ENCODE assay signal across 20 cellular contexts in the genomic region with DNA sequence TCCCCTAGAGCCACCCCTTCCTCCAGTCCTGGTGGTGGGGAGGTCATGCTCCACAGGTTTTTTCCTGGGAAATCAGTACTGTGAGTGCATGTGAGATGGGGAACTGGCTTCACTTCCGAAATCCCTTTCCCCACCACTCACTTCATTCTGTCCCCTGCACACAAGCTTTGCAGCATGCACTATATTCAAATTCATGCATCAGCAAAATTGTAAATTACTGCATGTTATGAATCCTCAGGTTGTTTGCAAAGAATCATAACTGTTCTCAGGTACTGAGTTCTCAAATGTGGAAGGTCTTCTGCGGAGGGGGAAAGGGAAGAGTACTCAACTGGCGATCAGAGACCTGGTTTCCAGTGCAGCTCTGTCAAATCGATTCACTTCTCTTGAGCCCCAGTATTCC. TPM values are rescaled to one million over a fixed set of nuclear protein-coding genes. Genes with fewer than 3 reads are reported as not detected.
DNase-seq lines count a peak whose midpoint lies in the region; ATAC-seq, FAIRE-seq and TF ChIP-seq lines count a peak whose summit lies in the region.
"Had no signal": no experiment of that assay in that cellular context is flagged by ENCODE, and none has a peak within 500 bp of the region (broad histone marks: within the 10 kb centered on the region; RNA-seq: fewer than 3 reads in every experiment).

No MANE protein-coding gene starts in this region.

- no peak for TF ChIP-seq POLR2A in HepG2 (IDR thresholded peaks at IDR 0.05; ENCODE audit: insufficient read depth in 1 of 2, low read depth in 2 of 2, low read length in 2 of 2)
- no peak for TF ChIP-seq POLR2A in right lobe of liver (IDR thresholded peaks at IDR 0.05)
- no peak for TF ChIP-seq POLR2A in breast epithelium (IDR thresholded peaks at IDR 0.05)

- DNase-seq in HepG2 (ENCODE audit: low spot score) (no peak), right lobe of liver (no peak), WERI-Rb-1 (no peak), mesenchymal stem cell (no peak), mesenteric fat pad (ENCODE audit: low spot score) (no peak), cerebellar cortex (ENCODE audit: low spot score) (no peak), breast epithelium (ENCODE audit: low spot score in 2 of 2) (no peak)
- DNase-seq: 8988T; H7; HFFc6; Karpas-422; NCI-H1092 treated with DMSO at 0.1 percent for 48 hours; NCI-H1436 treated with DMSO at 0.1 percent for 48 hours; NCI-H1930; NCI-H2107; NCI-H774; NK-92 treated with Interleukin-12 subunit alpha and Interleukin-12 subunit beta, amount 100 ng/mL, for 24 hours; PC-9; Right ventricle myocardium superior had no signal

- H3K9me3 ChIP-seq in HepG2 (ENCODE audit: low read length) (no peaks in the 10 kb centered on the region), right lobe of liver (no peaks in the 10 kb centered on the region), WERI-Rb-1 (ENCODE audit: severe bottlenecking) (peaks cover 2% of the 10 kb centered on the region), mesenchymal stem cell (ENCODE audit: control insufficient read depth, low read length) (no peaks in the 10 kb centered on the region), breast epithelium (no peaks in the 10 kb centered on the region)

- H3K23ac ChIP-seq in mesenchymal stem cell (ENCODE audit: low read length in 2 of 2) = no peak overlapping the region

- in situ Hi-C loops in HepG2 (cut with HindIII; ENCODE audit: extremely low pct_ligation_motif_present, low pct_unique_long_range_greater_than_20kb) = no loop called here

- no peak overlapping the region for H2BK15ac ChIP-seq in mesenchymal stem cell (ENCODE audit: low read depth, poor library complexity, severe bottlenecking)

- no peak for TF ChIP-seq RAD21 in HepG2 (CRISPR knock-in tag; IDR thresholded peaks at IDR 0.05)

- peaks cover 0 to 14% of the 10 kb centered on the region in 2 experiments; a peak in 2 of 5 replicates for H3K36me3 ChIP-seq in HepG2 (replicated peaks in 1 of 2; ENCODE audit: control insufficient read depth in 1 of 2, insufficient read depth in 2 of 2, low read length in 2 of 2)
- no peaks in the 10 kb centered on the region for H3K36me3 ChIP-seq in right lobe of liver
- H3K36me3 ChIP-seq in WERI-Rb-1 = peaks cover 50% of the 10 kb centered on the region
- peaks cover 14 to 34% of the 10 kb centered on the region in 2 experiments for H3K36me3 ChIP-seq in mesenchymal stem cell (ENCODE audit: control insufficient read depth in 1 of 2, insufficient read depth in 2 of 2, low read depth in 1 of 2, low read length in 2 of 2)
- H3K36me3 ChIP-seq in breast epithelium = no peaks in the 10 kb centered on the region

- no peaks in the 10 kb centered on the region for H3K79me2 ChIP-seq in HepG2 (ENCODE audit: insufficient read depth, low read length)

- no peak overlapping the region for H4K8ac ChIP-seq in mesenchymal stem cell (ENCODE audit: low read length)

- peak overlapping the region; percentile 37 for H2AK5ac ChIP-seq in mesenchymal stem cell (ENCODE audit: low read length, severe bottlenecking)

- H4K20me1 ChIP-seq in HepG2 (ENCODE audit: insufficient read depth, low read length) = no peaks in the 10 kb centered on the region; the same call in 1 of the 2 replicates

- TF ChIP-seq EP300 in HepG2 (IDR thresholded peaks at IDR 0.05; ENCODE audit: low read depth in 2 of 2, low read length in 2 of 2) (no peak), HepG2 (CRISPR knock-in tag; IDR thresholded peaks at IDR 0.05; ENCODE audit: borderline replicate concordance) (no peak)

- H3K4me1 ChIP-seq in HepG2 (ENCODE audit: insufficient read depth, low read length) (peaks cover 34% of the 10 kb centered on the region), right lobe of liver (peaks cover 0 to 13% (median 5%) of the 10 kb centered on the region in 4 donors), mesenchymal stem cell (ENCODE audit: control insufficient read depth, insufficient read depth, low read depth, low read length) (peaks cover 19% of the 10 kb centered on the region), breast epithelium (no peaks in the 10 kb centered on the region)

- H3K9ac ChIP-seq in HepG2 (ENCODE audit: insufficient read depth, low read depth, low read length) (no peak overlapping the region), mesenchymal stem cell (ENCODE audit: low read length) (no peak overlapping the region)

- H3K4me2 ChIP-seq in HepG2 (ENCODE audit: low read depth, low read length) (no peak overlapping the region), mesenchymal stem cell (ENCODE audit: low read length, poor library complexity, severe bottlenecking) (no peak overlapping the region)
- H3K4me2 ChIP-seq: PC-9 had no signal

- H2BK12ac ChIP-seq in mesenchymal stem cell (ENCODE audit: low read length in 2 of 2) = no peak overlapping the region

- POLR2A ChIA-PET in HepG2 (lab: Yijun Ruan, JAX) = no interaction called here

- H3K4me3 ChIP-seq in HepG2 (replicated peaks in 1 of 3; ENCODE audit: insufficient read depth in 1 of 3, low read depth in 2 of 3, low read length in 3 of 3) (no peak overlapping the region), right lobe of liver (no peak overlapping the region), WERI-Rb-1 (ENCODE audit: low read depth, low read length) (no peak overlapping the region), mesenchymal stem cell (ENCODE audit: insufficient read depth in 1 of 2, low read depth in 1 of 2, low read length in 2 of 2) (no peak overlapping the region), breast epithelium (no peak overlapping the region)
- H3K4me3 ChIP-seq: PC-9 had no signal

- no TSS peak for BruUV-seq in HepG2 (replicated peaks; lab: Mats Ljungman, UMichigan)

- intact Hi-C loops in HepG2 (cut with micrococcal nuclease; ENCODE audit: unreplicated experiment) = no loop called here
- intact Hi-C loops in right lobe of liver (cut with DNase I) = no loop called here
- intact Hi-C loops in breast epithelium (cut with DNase I; ENCODE audit: low total_unique reads) = no loop called here

- H4K91ac ChIP-seq in mesenchymal stem cell (ENCODE audit: low read length) = no peak overlapping the region

- H2BK5ac ChIP-seq in mesenchymal stem cell (ENCODE audit: low read depth, low read length, poor library complexity, severe bottlenecking) = no peak overlapping the region

- H3K27ac ChIP-seq in HepG2 (ENCODE audit: extremely low read length, insufficient read depth, low read length) (no peak overlapping the region), right lobe of liver (no peak overlapping the region), WERI-Rb-1 (0 out of 2 replicates have a peak overlapping the region, but pooled peaks have one; percentile 43), mesenchymal stem cell (ENCODE audit: low read length, poor library complexity, severe bottlenecking) (no peak overlapping the region), breast epithelium (no peak overlapping the region)
- H3K27ac ChIP-seq: PC-9 had no signal

- CTCF ChIA-PET in HepG2 (lab: Yijun Ruan, JAX; ENCODE audit: low intra/inter-chr PET ratio, low total read pairs) = no interaction called here

- ATAC-seq in HepG2 (no peak), right lobe of liver (no peak), GM21447 (IDR thresholded peaks at IDR 0.05; ENCODE audit: unreplicated experiment) (no peak)

- no peaks in the 10 kb centered on the region for H3K79me1 ChIP-seq in mesenchymal stem cell (replicated peaks; ENCODE audit: low read length, poor library complexity, severe bottlenecking)

- H2AFZ ChIP-seq in HepG2 (ENCODE audit: low read length) (no peak overlapping the region), mesenchymal stem cell (ENCODE audit: low read depth, low read length) (no peak overlapping the region)
- H2AFZ ChIP-seq: PC-9 had no signal

- no peak overlapping the region for H3K14ac ChIP-seq in mesenchymal stem cell (ENCODE audit: low read length in 2 of 2)

- H3K4ac ChIP-seq in mesenchymal stem cell (ENCODE audit: low read depth in 1 of 2, low read length in 2 of 2) = no peak overlapping the region

- TF ChIP-seq CTCF in HepG2 (CRISPR knock-in tag; IDR thresholded peaks at IDR 0.05) = no peak
- no peak for TF ChIP-seq CTCF in right lobe of liver (IDR thresholded peaks at IDR 0.05)
- no peak for TF ChIP-seq CTCF in WERI-Rb-1 (IDR thresholded peaks at IDR 0.05; ENCODE audit: low read depth, low read length)
- no peak for TF ChIP-seq CTCF in breast epithelium (IDR thresholded peaks at IDR 0.05)

- H3K27me3 ChIP-seq in HepG2 (ENCODE audit: control insufficient read depth in 1 of 2, insufficient read depth in 2 of 2, low read length in 2 of 2) = no peaks in the 10 kb centered on the region
- H3K27me3 ChIP-seq in right lobe of liver = no peaks in the 10 kb centered on the region
- H3K27me3 ChIP-seq in WERI-Rb-1 (ENCODE audit: insufficient read depth, low read depth, severe bottlenecking) = no peaks in the 10 kb centered on the region
- H3K27me3 ChIP-seq in mesenchymal stem cell (ENCODE audit: control insufficient read depth in 1 of 2, insufficient read depth in 1 of 2, low read length in 2 of 2) = no peaks in the 10 kb centered on the region
- H3K27me3 ChIP-seq in breast epithelium = no peaks in the 10 kb centered on the region

- FAIRE-seq in HepG2 (lab: Jason Lieb, UNC) = no peak

- WGBS in HepG2 (ENCODE audit: low lambda C conversion rate) = 94% methylated on average over 4 of the region's 4 CpGs
- WGBS in right lobe of liver (ENCODE audit: insufficient coverage, low coverage, low lambda C conversion rate, missing lambda C conversion rate) = 85% methylated on average over 3 of the region's 4 CpGs
- WGBS in mesenchymal stem cell = 97% methylated on average over 4 of the region's 4 CpGs

- no peak overlapping the region for H3K18ac ChIP-seq in mesenchymal stem cell (ENCODE audit: low read depth in 1 of 2, low read length in 2 of 2)

- no peak overlapping the region for H2BK120ac ChIP-seq in mesenchymal stem cell (ENCODE audit: low read depth, low read length)

RNA-seq across cellular contexts. Expression of a gene that starts 42.3 kb away (rescaled TPM):
- 0.03 and 0.07 TPM in 2 replicates for total RNA-seq in HepG2 (2016; rRNA removed; fragmentation: Illumina TruSeq; extraction: Trizol)
- not detected in 2 replicates for total RNA-seq in HepG2 (2016; cell fraction: cytosol; rRNA removed; fragmentation: Illumina TruSeq; extraction: Trizol; ENCODE audit: low read depth)
- total RNA-seq in HepG2 (2016; cell fraction: insoluble cytoplasmic fraction; rRNA removed; fragmentation: Illumina TruSeq; extraction: Trizol) = 0.03 and 0.13 TPM in 2 replicates
- 0.03 TPM in 1 of 2 replicates, not detected in the other for total RNA-seq in HepG2 (2016; cell fraction: membrane; rRNA removed; fragmentation: Illumina TruSeq; extraction: Trizol)
- not detected in 2 replicates for total RNA-seq in HepG2 (2016; cell fraction: nucleus; rRNA removed; fragmentation: Illumina TruSeq; extraction: Trizol)
- polyA plus RNA-seq in HepG2 (2011; rRNA removed) = 0.03 and 0.05 TPM in 2 replicates
- 0.03 and 0.05 TPM in 2 replicates for polyA plus RNA-seq in HepG2 (2011; cell fraction: cytosol; rRNA removed)
- 0.02 and 0.03 TPM in 2 replicates for polyA plus RNA-seq in HepG2 (2011; cell fraction: nucleus; rRNA removed)
- 0.47 and 0.60 TPM in 2 replicates for polyA plus RNA-seq in HepG2 (2012)
- not detected in 2 replicates for polyA plus RNA-seq in HepG2 (2016; cell fraction: cytosol; fragmentation: Illumina TruSeq; extraction: Trizol; ENCODE audit: low read depth)
- polyA plus RNA-seq in HepG2 (2016; cell fraction: insoluble cytoplasmic fraction; fragmentation: Illumina TruSeq; extraction: Trizol; ENCODE audit: low read depth) = 0.17 TPM in 1 of 2 replicates, not detected in the other
- polyA plus RNA-seq in HepG2 (2016; cell fraction: membrane; fragmentation: Illumina TruSeq; extraction: Trizol; ENCODE audit: low read depth) = 0.03 and 0.22 TPM in 2 replicates
- polyA plus RNA-seq in HepG2 (2016; cell fraction: nucleus; fragmentation: Illumina TruSeq; extraction: Trizol; ENCODE audit: insufficient read depth, low read depth) = 0.07 and 0.09 TPM in 2 replicates
- 0.96 and 2.5 TPM in 2 replicates for polyA minus RNA-seq in HepG2 (2011; rRNA and poly(A)+ RNA removed; ENCODE audit: low replicate concordance)
- not detected in 2 replicates for polyA minus RNA-seq in HepG2 (2011; cell fraction: cytosol; rRNA and poly(A)+ RNA removed)
- 0.12 TPM in 1 of 2 replicates, not detected in the other for polyA minus RNA-seq in HepG2 (2011; cell fraction: nucleus; rRNA and poly(A)+ RNA removed)
- total RNA-seq in right lobe of liver = not detected
- 0.01 TPM for polyA plus RNA-seq in mesenchymal stem cell (2013, experiment 1 of 2)
- 0.01 TPM for polyA plus RNA-seq in mesenchymal stem cell (2013, experiment 2 of 2)
- 0.06 TPM for total RNA-seq in mesenteric fat pad
- total RNA-seq in breast epithelium = not detected
- total RNA-seq: Right ventricle myocardium superior had no signal
